9 cellular contexts compared by ENCODE assay signal in genomic region chr1:79079770-79080169, GRCh38.
A peak's percentile ranks its signal among the peaks of the same experiment; 100 is the strongest.
DNase-seq lines count a peak whose midpoint lies in the region; ATAC-seq and TF ChIP-seq lines count a peak whose summit lies in the region.
"Had no signal": no experiment of that assay in that cellular context is flagged by ENCODE, and none has a peak within 500 bp of the region (broad histone marks: within the 10 kb centered on the region; RNA-seq: fewer than 3 reads in every experiment).

No MANE protein-coding gene starts in this region.

- peak in 3 of 4 donors; percentile 36 to 64 (median 42) for ATAC-seq in psoas muscle

- in situ Hi-C loops in GM13977 (cut with MboI; ENCODE audit: low pct_unique_long_range_greater_than_20kb, low sequenced_read_pairs, unreplicated experiment): no loop called here

- DNase-seq in GM04503 (ENCODE audit: low read depth) (peak; percentile 55), fibroblast of pulmonary artery (ENCODE audit: low read depth) (peak; percentile 92), psoas muscle (no peak), ureter (ENCODE audit: low spot score) (no peak), SIG-M5 (lab: John Stamatoyannopoulos, UW) (no peak), GM13977 (ENCODE audit: low spot score) (no peak)
- DNase-seq in effector memory CD4-positive, alpha-beta T cell: no peak
- DNase-seq: Karpas-422 had no signal

- H3K4me3 ChIP-seq in fibroblast of pulmonary artery (replicated peaks; ENCODE audit: low read depth, low read length) (no peak overlapping the region), psoas muscle (no peak overlapping the region)
- no peak overlapping the region for H3K4me3 ChIP-seq in effector memory CD4-positive, alpha-beta T cell (ENCODE audit: insufficient read depth, low read depth, low read length, poor library complexity, severe bottlenecking)

- H3K27me3 ChIP-seq in psoas muscle (ENCODE audit: insufficient read depth in 3 of 3, low read length in 2 of 3): no peaks in the 10 kb centered on the region
- no peaks in the 10 kb centered on the region for H3K27me3 ChIP-seq in effector memory CD4-positive, alpha-beta T cell (replicated peaks; ENCODE audit: control insufficient read depth, insufficient read depth, low read length, poor library complexity, severe bottlenecking)

- no peaks in the 10 kb centered on the region for H3K36me3 ChIP-seq in psoas muscle (ENCODE audit: insufficient read depth in 1 of 2, low read depth in 1 of 2)
- no peaks in the 10 kb centered on the region for H3K36me3 ChIP-seq in effector memory CD4-positive, alpha-beta T cell (ENCODE audit: control insufficient read depth, insufficient read depth, low read length)

- TF ChIP-seq CTCF in fibroblast of pulmonary artery (IDR thresholded peaks at IDR 0.05; ENCODE audit: low read length, missing control alignments) (no peak), psoas muscle (IDR thresholded peaks at IDR 0.05) (no peak), GM13977 (IDR thresholded peaks at IDR 0.05; ENCODE audit: extremely low read depth, insufficient read depth, missing control alignments) (no peak)

- no peaks in the 10 kb centered on the region for H3K9me3 ChIP-seq in psoas muscle
- H3K9me3 ChIP-seq in effector memory CD4-positive, alpha-beta T cell (ENCODE audit: control insufficient read depth, low read length): no peaks in the 10 kb centered on the region

- intact Hi-C loops in psoas muscle (cut with DNase I): no loop called here

- H3K4me1 ChIP-seq in psoas muscle: no peaks in the 10 kb centered on the region
- no peaks in the 10 kb centered on the region for H3K4me1 ChIP-seq in effector memory CD4-positive, alpha-beta T cell (ENCODE audit: control insufficient read depth, insufficient read depth, low read length, poor library complexity, severe bottlenecking)

- no peak overlapping the region for H3K27ac ChIP-seq in psoas muscle
- H3K27ac ChIP-seq in effector memory CD4-positive, alpha-beta T cell (ENCODE audit: insufficient read depth, low read length, poor library complexity, severe bottlenecking): no peak overlapping the region

TF ChIP-seq in PFSK-1, 5 proteins besides CTCF, POLR2A, EP300 and RAD21:
- TF ChIP-seq REST (IDR thresholded peaks at IDR 0.05; ENCODE audit: insufficient read depth in 1 of 2, low read depth in 2 of 2, low read length in 2 of 2) (0 out of 4 replicates have a peak, but pooled peaks of 1 of the 2 experiments have one; percentile 74), TAF1 (IDR thresholded peaks at IDR 0.05; ENCODE audit: borderline replicate concordance, insufficient read depth, low read length) (no peak), FOXP2 (optimal IDR thresholded peaks at IDR 0.05; ENCODE audit: borderline replicate concordance, extremely low read depth, extremely low read length, insufficient read depth) (peak; percentile 84)

Comparison
In these comparisons a context has a peak if more than half of its experiments do, and no peak if none do; other contexts are left out.
1. DNase-seq: peak in GM04503 (single experiment) and fibroblast of pulmonary artery (single experiment); none in psoas muscle (0 of 2), ureter (single experiment), effector memory CD4-positive, alpha-beta T cell (0 of 3), SIG-M5 (single experiment) and GM13977 (single experiment).